ENCODE assay signal across 9 cellular contexts in the genomic region with DNA sequence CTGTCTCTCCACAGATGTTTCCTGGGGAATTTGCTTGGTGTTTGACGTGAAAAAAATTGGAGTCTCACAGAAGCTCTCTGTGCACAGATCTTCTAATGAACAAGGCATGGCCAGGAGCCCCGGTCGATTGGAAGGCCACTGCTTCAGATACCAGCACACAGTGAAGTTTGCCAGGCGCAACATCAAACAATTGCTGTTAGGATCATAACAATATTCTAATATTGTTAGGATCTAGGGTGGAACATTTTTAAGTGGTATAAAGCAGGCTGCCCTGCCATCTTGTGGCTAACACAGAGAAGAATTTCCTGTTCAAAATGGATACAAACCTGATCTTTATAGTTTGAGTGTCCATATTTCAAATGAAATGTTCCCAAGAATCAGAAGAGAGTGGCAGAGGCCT.
DNase-seq lines count a peak whose midpoint lies in the region; ATAC-seq, FAIRE-seq and TF ChIP-seq lines count a peak whose summit lies in the region.
"Had no signal": no experiment of that assay in that cellular context is flagged by ENCODE, and none has a peak within 500 bp of the region (broad histone marks: within the 10 kb centered on the region; RNA-seq: fewer than 3 reads in every experiment).

No MANE protein-coding gene starts in this region.

- no peak for ATAC-seq in foreskin keratinocyte
- ATAC-seq in GM18909 (IDR thresholded peaks at IDR 0.05; ENCODE audit: poor library complexity, unreplicated experiment): no peak
- no peak for ATAC-seq in GM18498 (IDR thresholded peaks at IDR 0.05; ENCODE audit: unreplicated experiment)

- no peaks in the 10 kb centered on the region for H3K27me3 Mint-ChIP-seq in activated T-cell treated with anti-CD3 and anti-CD28 coated beads, Interleukin-2, amount 50 U/mL, for 24 hours

- H3K27ac Mint-ChIP-seq in activated T-cell treated with anti-CD3 and anti-CD28 coated beads, Interleukin-2, amount 50 U/mL, for 24 hours: no peak overlapping the region

- H3K27me3 ChIP-seq in foreskin keratinocyte: no peaks in the 10 kb centered on the region
- H3K27me3 ChIP-seq: BLaER1 treated with 17β-estradiol and CSF1 and Interleukin-3, amounts not matched to agents 10 nM and 100 nM had no signal

- H3K9me3 Mint-ChIP-seq in activated T-cell treated with anti-CD3 and anti-CD28 coated beads, Interleukin-2, amount 50 U/mL, for 24 hours: peaks cover 10% of the 10 kb centered on the region

- TF ChIP-seq CTCF in foreskin keratinocyte (conservative IDR thresholded peaks at IDR 0.05): peak; percentile 29

- no peak overlapping the region for H3K4me3 Mint-ChIP-seq in activated T-cell treated with anti-CD3 and anti-CD28 coated beads, Interleukin-2, amount 50 U/mL, for 24 hours

- no peaks in the 10 kb centered on the region for H3K36me3 Mint-ChIP-seq in activated T-cell treated with anti-CD3 and anti-CD28 coated beads, Interleukin-2, amount 50 U/mL, for 24 hours (ENCODE audit: low read depth)

- H3K27ac ChIP-seq in foreskin keratinocyte: no peak overlapping the region
- H3K27ac ChIP-seq: BLaER1 treated with 17β-estradiol and CSF1 and Interleukin-3, amounts not matched to agents 10 nM and 100 nM had no signal

- FAIRE-seq in RCC 7860 (lab: Jason Lieb, UNC): peak; percentile 31

- DNase-seq in NCI-H82 (lab: John Stamatoyannopoulos, UW) (peak; percentile 49), NCI-H82 treated with DMSO at 0.1 percent for 48 hours (lab: John Stamatoyannopoulos, UW; ENCODE audit: unreplicated experiment) (no peak), RCC 7860 (ENCODE audit: low spot score) (peak; percentile 22), foreskin keratinocyte (no peak), stromal cell of bone marrow (ENCODE audit: low read depth) (peak; percentile 38)
- no peak for DNase-seq in activated T-cell treated with anti-CD3 and anti-CD28 coated beads, Interleukin-2, amount 50 U/mL, for 24 hours

- H3K4me1 Mint-ChIP-seq in activated T-cell treated with anti-CD3 and anti-CD28 coated beads, Interleukin-2, amount 50 U/mL, for 24 hours (ENCODE audit: low read depth): no peaks in the 10 kb centered on the region

- no peaks in the 10 kb centered on the region for H3K4me1 ChIP-seq in foreskin keratinocyte

Comparison
In these comparisons a context has a peak if more than half of its experiments do, and no peak if none do; other contexts are left out.
1. DNase-seq: peak in NCI-H82 (single experiment), RCC 7860 (single experiment) and stromal cell of bone marrow (single experiment); none in NCI-H82 treated with DMSO at 0.1 percent for 48 hours (single experiment), foreskin keratinocyte (0 of 2) and activated T-cell treated with anti-CD3 and anti-CD28 coated beads, Interleukin-2, amount 50 U/mL, for 24 hours (single experiment).